In the genomic region with DNA sequence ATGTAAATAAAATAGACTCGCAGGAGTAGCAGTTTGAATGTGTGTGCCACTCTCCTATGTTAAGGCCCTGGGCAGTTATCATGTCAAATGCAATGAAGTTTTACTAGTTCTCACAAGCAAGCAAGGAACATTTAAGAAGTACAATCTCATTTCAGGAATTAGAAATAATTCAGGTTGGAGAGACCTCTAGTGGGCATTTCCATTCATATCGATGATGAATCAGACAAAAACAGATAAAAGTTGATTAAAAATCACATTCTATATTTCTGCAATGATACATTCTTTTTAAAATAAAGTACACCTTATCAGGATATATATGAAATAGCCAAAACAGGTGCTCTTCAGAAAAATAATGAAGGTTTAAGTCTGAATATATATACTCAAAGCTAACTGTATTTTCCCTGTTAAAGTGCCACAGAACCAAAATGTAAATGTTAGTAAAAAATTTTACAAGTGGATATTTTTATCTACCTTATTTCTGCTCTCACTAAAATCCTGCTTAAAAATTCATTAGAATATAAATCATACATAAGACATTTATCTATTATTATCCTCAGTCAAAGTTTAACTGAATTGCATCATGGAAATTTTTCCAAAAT, we compare ENCODE assay signal across 11 cellular contexts.
DNase-seq lines count a peak whose midpoint lies in the region; ATAC-seq and TF ChIP-seq lines count a peak whose summit lies in the region.
"Had no signal": no experiment of that assay in that cellular context is flagged by ENCODE, and none has a peak within 500 bp of the region (broad histone marks: within the 10 kb centered on the region; RNA-seq: fewer than 3 reads in every experiment).

No MANE protein-coding gene starts in this region.

- no peak overlapping the region for H3K4me2 ChIP-seq in osteoblast (ENCODE audit: insufficient read depth, low read length)
- H3K4me2 ChIP-seq: BLaER1 had no signal

- H2AFZ ChIP-seq in osteoblast (ENCODE audit: low read length), result no peak overlapping the region

- no peak overlapping the region for H3K4me3 ChIP-seq in NB4 (ENCODE audit: low read depth, low read length)
- H3K4me3 ChIP-seq in osteoblast (ENCODE audit: insufficient read depth, low read length), result no peak overlapping the region
- H3K4me3 ChIP-seq: BLaER1, suprapubic skin had no signal

- H3K9me3 ChIP-seq in osteoblast (ENCODE audit: low read depth, low read length), result no peaks in the 10 kb centered on the region
- H3K9me3 ChIP-seq: BLaER1, suprapubic skin had no signal

- H3K79me2 ChIP-seq in osteoblast (ENCODE audit: insufficient read depth, low read length), result no peaks in the 10 kb centered on the region

- H3K9me3 Mint-ChIP-seq in chondrocyte (ENCODE audit: low read depth), result no peaks in the 10 kb centered on the region

- H3K27ac Mint-ChIP-seq in chondrocyte (ENCODE audit: unreplicated experiment), result no peak overlapping the region

- H3K27ac ChIP-seq in osteoblast (ENCODE audit: low read depth, low read length), result no peak overlapping the region
- H3K27ac ChIP-seq: BLaER1, suprapubic skin had no signal

- ATAC-seq in GM18909 (IDR thresholded peaks at IDR 0.05; ENCODE audit: poor library complexity, unreplicated experiment), result no peak

- H3K4me1 Mint-ChIP-seq in chondrocyte (ENCODE audit: low read depth), result peaks cover 3% of the 10 kb centered on the region

- peaks cover 17% of the 10 kb centered on the region for H3K27me3 Mint-ChIP-seq in chondrocyte (ENCODE audit: low read depth)

- H4K20me1 ChIP-seq in osteoblast (ENCODE audit: insufficient read depth, low read length), result no peaks in the 10 kb centered on the region
- H4K20me1 ChIP-seq: BLaER1 had no signal

- no peaks in the 10 kb centered on the region for H3K36me3 ChIP-seq in osteoblast (ENCODE audit: insufficient read depth, low read length)
- H3K36me3 ChIP-seq: BLaER1, suprapubic skin had no signal

- H3K27me3 ChIP-seq in osteoblast (ENCODE audit: insufficient read depth, low read length), result no peaks in the 10 kb centered on the region
- H3K27me3 ChIP-seq: BLaER1, suprapubic skin had no signal

- no peak for TF ChIP-seq CTCF in NB4 (IDR thresholded peaks at IDR 0.05; ENCODE audit: low read depth, low read length)
- peak; percentile 87 for TF ChIP-seq CTCF in chondrocyte (IDR thresholded peaks at IDR 0.05)
- TF ChIP-seq CTCF in osteoblast (IDR thresholded peaks at IDR 0.05; ENCODE audit: extremely low read depth, low read depth, low read length), result peak; percentile 50

- DNase-seq in NCI-H2196 (lab: John Stamatoyannopoulos, UW; ENCODE audit: unreplicated experiment) (peak; percentile 6), NCI-H2196 treated with DMSO at 0.1 percent for 48 hours (lab: John Stamatoyannopoulos, UW; ENCODE audit: unreplicated experiment) (no peak), NB4 (ENCODE audit: low read depth) (peak; percentile 15), chondrocyte (ENCODE audit: low spot score) (no peak), osteoblast (ENCODE audit: insufficient read length, low spot score, missing footprints) (no peak), ureter (ENCODE audit: low spot score) (no peak), GM19238 (ENCODE audit: insufficient read length, low spot score) (no peak)
- DNase-seq: activated CD4-positive, alpha-beta T cell treated with anti-CD3 and anti-CD28 coated beads, Interleukin-2, amount 50 U/mL, for 48 hours had no signal

- no peak for TF ChIP-seq POLR2A in NB4 (IDR thresholded peaks at IDR 0.05; ENCODE audit: extremely low read depth, insufficient read length)

- no peaks in the 10 kb centered on the region for H3K4me1 ChIP-seq in osteoblast (ENCODE audit: insufficient read depth, low read length)
- H3K4me1 ChIP-seq: suprapubic skin had no signal

- H3K36me3 Mint-ChIP-seq in chondrocyte (ENCODE audit: low read depth), result no peaks in the 10 kb centered on the region

- H3K4me3 Mint-ChIP-seq in chondrocyte (ENCODE audit: unreplicated experiment), result no peak overlapping the region

Comparison
In these comparisons a context has a peak if more than half of its experiments do, and no peak if none do; other contexts are left out.
1. DNase-seq: peak in NCI-H2196 (single experiment) and NB4 (single experiment); none in NCI-H2196 treated with DMSO at 0.1 percent for 48 hours (single experiment), chondrocyte (single experiment), osteoblast (single experiment), ureter (single experiment) and GM19238 (single experiment).